4 cellular contexts compared by ENCODE assay signal in the genomic region with DNA sequence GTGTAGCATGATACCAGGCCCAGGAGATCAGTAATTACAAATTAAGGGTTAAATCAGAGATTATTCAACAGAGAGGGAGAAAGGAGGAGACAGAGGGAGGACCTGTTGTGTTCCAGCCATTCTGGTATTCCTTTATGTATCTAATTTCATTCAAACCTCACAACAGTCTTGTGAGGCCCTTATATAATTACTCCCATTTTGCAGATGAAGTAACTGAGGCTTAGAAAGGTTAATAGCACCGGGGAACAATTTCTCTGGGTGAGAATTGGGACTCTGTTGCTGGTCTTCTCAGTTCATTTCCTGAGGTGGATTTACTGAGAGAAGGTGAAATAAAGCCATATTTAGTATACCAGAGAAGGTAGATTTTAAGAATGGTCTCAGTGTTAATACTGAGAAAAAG.
"Had no signal": no experiment of that assay in that cellular context is flagged by ENCODE, and none has a peak within 500 bp of the region (broad histone marks: within the 10 kb centered on the region; RNA-seq: fewer than 3 reads in every experiment).

No MANE protein-coding gene starts in this region.

- ATAC-seq: GM23338 had no signal

- H3K4me3 ChIP-seq: GM23338 had no signal

- H3K27ac Mint-ChIP-seq: GM23338 had no signal

- H3K9me3 Mint-ChIP-seq: GM23338, H9 had no signal

- H3K4me1 Mint-ChIP-seq: GM23338, H9 had no signal

- H2AFZ ChIP-seq: GM23338 had no signal

- H3K4me2 ChIP-seq: GM23338 had no signal

- H3K4me3 Mint-ChIP-seq: GM23338, H9 had no signal

- DNase-seq: H9, HCEC 1CT, KBM-7 had no signal
